10 cellular contexts compared by ENCODE assay signal in the genomic region with DNA sequence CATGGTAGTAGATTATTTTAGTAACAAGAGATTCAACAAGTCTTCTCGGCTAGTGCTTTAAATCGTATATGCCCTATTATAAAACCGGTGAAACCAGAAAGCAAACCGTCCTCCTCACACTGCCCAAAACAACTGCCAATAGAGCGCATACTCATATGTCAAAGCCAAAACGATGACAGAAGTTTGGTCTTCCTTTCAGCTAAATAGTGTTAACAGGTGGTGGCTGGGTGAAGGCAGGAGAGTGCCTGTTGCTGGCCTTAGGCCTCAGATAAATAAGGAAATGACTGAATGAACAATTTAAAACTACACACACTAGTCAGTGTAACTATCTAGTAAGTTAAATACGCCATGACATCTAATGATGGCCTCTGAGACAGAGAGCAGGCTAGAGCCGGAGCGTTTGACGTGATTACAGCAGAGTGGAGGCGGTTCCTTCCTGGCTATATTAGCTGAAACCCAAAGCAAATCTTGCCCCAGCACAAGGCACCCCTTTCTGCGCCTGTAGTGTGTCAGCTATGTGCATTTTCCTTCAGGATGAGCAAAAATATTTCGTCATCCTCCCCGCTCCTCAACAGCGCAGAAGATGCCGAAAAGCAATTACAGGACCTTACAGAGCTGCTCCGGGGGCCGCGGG. TPM values are rescaled to one million over a fixed set of nuclear protein-coding genes. Genes with fewer than 3 reads are reported as not detected.
DNase-seq lines count a peak whose midpoint lies in the region; ATAC-seq, FAIRE-seq and TF ChIP-seq lines count a peak whose summit lies in the region.
"Had no signal": no experiment of that assay in that cellular context is flagged by ENCODE, and none has a peak within 500 bp of the region (broad histone marks: within the 10 kb centered on the region; RNA-seq: fewer than 3 reads in every experiment).

No MANE protein-coding gene starts in this region.

- WGBS in K562 (ENCODE audit: insufficient coverage, low coverage, missing lambda C conversion rate), result 38% methylated on average over 18 of the region's 19 CpGs

- peak overlapping the region; percentile 73 for H3K4me2 ChIP-seq in K562 (ENCODE audit: insufficient read depth, low read length)
- H3K4me2 ChIP-seq: BLaER1 treated with 17β-estradiol and CSF1 and Interleukin-3, amounts not matched to agents 10 nM and 100 nM had no signal

- FAIRE-seq in K562 (lab: Jason Lieb, UNC), result peak; percentile 78

- H3K36me3 ChIP-seq in K562 (ENCODE audit: control insufficient read depth, insufficient read depth, low read length), result no peaks in the 10 kb centered on the region
- H3K36me3 ChIP-seq in upper lobe of right lung, result no peaks in the 10 kb centered on the region
- H3K36me3 ChIP-seq: BLaER1 treated with 17β-estradiol and CSF1 and Interleukin-3, amounts not matched to agents 10 nM and 100 nM had no signal

- no peaks in the 10 kb centered on the region for H4K20me1 ChIP-seq in K562 (replicated peaks; ENCODE audit: control insufficient read depth, insufficient read depth, low read length)
- H4K20me1 ChIP-seq: BLaER1 treated with 17β-estradiol and CSF1 and Interleukin-3, amounts not matched to agents 10 nM and 100 nM had no signal

- peak overlapping the region; percentile 3 for H3K4me3 Mint-ChIP-seq in activated T-cell treated with anti-CD3 and anti-CD28 coated beads, Interleukin-2, amount 50 U/mL, for 24 hours

- peak; percentile 62 for ATAC-seq in K562
- peak; percentile 35 for ATAC-seq in upper lobe of right lung
- no peak for ATAC-seq in GM21576 (IDR thresholded peaks at IDR 0.05; ENCODE audit: unreplicated experiment)

- H3K9me1 ChIP-seq in K562 (ENCODE audit: control insufficient read depth, insufficient read depth, low read length), result no peaks in the 10 kb centered on the region

- H3K27me3 Mint-ChIP-seq in activated T-cell treated with anti-CD3 and anti-CD28 coated beads, Interleukin-2, amount 50 U/mL, for 24 hours, result peaks cover 72% of the 10 kb centered on the region

- no peak for TF ChIP-seq RAD21 in K562 (CRISPR knock-in tag; conservative IDR thresholded peaks at IDR 0.05 in 1 of 2, IDR thresholded peaks at IDR 0.05 in 1 of 2)

- no peak for TF ChIP-seq CTCF in K562 (IDR thresholded peaks at IDR 0.05 in 2 of 3, conservative IDR thresholded peaks at IDR 0.05 in 1 of 3; ENCODE audit: insufficient read depth in 2 of 3, low read depth in 1 of 3, low read length in 3 of 3)
- TF ChIP-seq CTCF in upper lobe of right lung (IDR thresholded peaks at IDR 0.05), result no peak

- peak overlapping the region; percentile 24 to 94; a peak in 3 of 4 replicates for H3K9ac ChIP-seq in K562 (ENCODE audit: insufficient read depth in 1 of 2, low read depth in 2 of 2, low read length in 2 of 2)
- H3K9ac ChIP-seq: BLaER1 treated with 17β-estradiol and CSF1 and Interleukin-3, amounts not matched to agents 10 nM and 100 nM had no signal

- TF ChIP-seq EP300 in K562 (IDR thresholded peaks at IDR 0.05; ENCODE audit: low read length), result no peak

- peaks cover 11% of the 10 kb centered on the region; the same call in 2 of the 3 replicates for H3K79me2 ChIP-seq in K562 (ENCODE audit: control insufficient read depth, insufficient read depth, low read length)

- in situ Hi-C loops in K562 (cut with MboI), result no loop called here

- H3K27ac ChIP-seq in K562 (ENCODE audit: extremely low read depth, low read depth, low read length) (no peak overlapping the region; the same call in 2 of the 3 replicates), upper lobe of right lung (peak overlapping the region; percentile 36)
- H3K27ac ChIP-seq: BLaER1 treated with 17β-estradiol and CSF1 and Interleukin-3, amounts not matched to agents 10 nM and 100 nM had no signal

- H3K4me1 ChIP-seq in K562 (replicated peaks in 1 of 2; ENCODE audit: control insufficient read depth in 2 of 2, insufficient read depth in 2 of 2, low read length in 2 of 2) (peaks cover 8 to 18% of the 10 kb centered on the region in 2 experiments; a peak in 4 of 5 replicates), upper lobe of right lung (peaks cover 4% of the 10 kb centered on the region)
- H3K4me1 ChIP-seq: BLaER1 treated with 17β-estradiol and CSF1 and Interleukin-3, amounts not matched to agents 10 nM and 100 nM had no signal

- intact Hi-C loops in K562 (cut with micrococcal nuclease) (loop anchor here (5.0 kb wide), 1 partner anchor 62 kb away; no protein-coding TSS in a partner anchor), upper lobe of right lung (cut with DNase I) (no loop called here)

- peaks cover 9% of the 10 kb centered on the region for H3K9me3 Mint-ChIP-seq in activated T-cell treated with anti-CD3 and anti-CD28 coated beads, Interleukin-2, amount 50 U/mL, for 24 hours

- POLR2A ChIA-PET in K562 (lab: Yijun Ruan, JAX), result interaction anchor here (0.7 to 0.9 kb wide), 2 partner anchors 27 to 142 kb away, joined by 3 read pairs; no protein-coding TSS in a partner anchor

- H3K27me3 ChIP-seq in K562 (ENCODE audit: control insufficient read depth in 2 of 2, insufficient read depth in 2 of 2, low read length in 2 of 2) (0 out of 5 replicates have a peak, but pooled peaks cover 0 to 2% of the 10 kb centered on the region in 2 experiments), upper lobe of right lung (peaks cover 48% of the 10 kb centered on the region)

- DNase-seq in activated T-cell treated with anti-CD3 and anti-CD28 coated beads, Interleukin-2, amount 50 U/mL, for 24 hours, result no peak
- DNase-seq in activated T-cell treated with anti-CD3 and anti-CD28 coated beads, Interleukin-2, amount 50 U/mL, for 48 hours, result no peak
- DNase-seq in K562 (ENCODE audit: extremely low read depth in 1 of 4, low spot score in 3 of 4) (peak in 2 of 4 experiments; percentile 23 to 38), medulla oblongata (ENCODE audit: extremely low spot score) (peak; percentile 21), upper lobe of right lung (no peak), NCI-H1694 treated with DMSO at 0.1 percent for 48 hours (lab: John Stamatoyannopoulos, UW) (no peak), SW480 (ENCODE audit: low spot score) (no peak)
- DNase-seq: activated CD4-positive, alpha-beta T cell treated with anti-CD3 and anti-CD28 coated beads for 4 hours had no signal

- CTCF ChIA-PET in K562 (lab: Yijun Ruan, JAX; ENCODE audit: low intra/inter-chr PET ratio), result no interaction called here

- H2AFZ ChIP-seq in K562 (ENCODE audit: low read depth, low read length), result peak overlapping the region; percentile 85

- peak overlapping the region; percentile 61 for H3K4me3 ChIP-seq in K562
- peak overlapping the region; percentile 48 for H3K4me3 ChIP-seq in upper lobe of right lung

- peaks cover 2% of the 10 kb centered on the region for H3K4me1 Mint-ChIP-seq in activated T-cell treated with anti-CD3 and anti-CD28 coated beads, Interleukin-2, amount 50 U/mL, for 24 hours (ENCODE audit: low read depth)

- H3K36me3 Mint-ChIP-seq in activated T-cell treated with anti-CD3 and anti-CD28 coated beads, Interleukin-2, amount 50 U/mL, for 24 hours (ENCODE audit: low read depth), result no peaks in the 10 kb centered on the region

- BruUV-seq in K562 (replicated peaks; lab: Mats Ljungman, UMichigan), result no TSS peak

- no peak overlapping the region for H3K27ac Mint-ChIP-seq in activated T-cell treated with anti-CD3 and anti-CD28 coated beads, Interleukin-2, amount 50 U/mL, for 24 hours

- TF ChIP-seq POLR2A in K562 (conservative IDR thresholded peaks at IDR 0.05), result no peak

- H3K9me3 ChIP-seq in K562 (replicated peaks; ENCODE audit: control insufficient read depth, insufficient read depth, low read depth, low read length) (peaks cover 17% of the 10 kb centered on the region), upper lobe of right lung (no peaks in the 10 kb centered on the region)

TF ChIP-seq in K562, 482 proteins besides CTCF, POLR2A, EP300 and RAD21 (continues in another document):
- peak; percentile 40; the same call in 1 of the 2 replicates for TF ChIP-seq CEBPB (tag; IDR thresholded peaks at IDR 0.05)
- TF ChIP-seq CEBPG (CRISPR knock-in tag; IDR thresholded peaks at IDR 0.05), result no peak
- TF ChIP-seq CEBPG (tag; conservative IDR thresholded peaks at IDR 0.05 in 1 of 2, IDR thresholded peaks at IDR 0.05 in 1 of 2), result peak; percentile 35 to 67; a peak in 3 of 4 replicates
- TF ChIP-seq MEIS2 (IDR thresholded peaks at IDR 0.05; ENCODE audit: partially characterized antibody), result peak; percentile 5
- TF ChIP-seq, protein P1, sequence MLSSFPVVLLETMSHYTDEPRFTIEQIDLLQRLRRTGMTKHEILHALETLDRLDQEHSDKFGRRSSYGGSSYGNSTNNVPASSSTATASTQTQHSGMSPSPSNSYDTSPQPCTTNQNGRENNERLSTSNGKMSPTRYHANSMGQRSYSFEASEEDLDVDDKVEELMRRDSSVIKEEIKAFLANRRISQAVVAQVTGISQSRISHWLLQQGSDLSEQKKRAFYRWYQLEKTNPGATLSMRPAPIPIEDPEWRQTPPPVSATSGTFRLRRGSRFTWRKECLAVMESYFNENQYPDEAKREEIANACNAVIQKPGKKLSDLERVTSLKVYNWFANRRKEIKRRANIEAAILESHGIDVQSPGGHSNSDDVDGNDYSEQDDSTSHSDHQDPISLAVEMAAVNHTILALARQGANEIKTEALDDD (IDR thresholded peaks at IDR 0.05), result peak; percentile 26; the same call in 1 of the 2 replicates

RNA-seq across cellular contexts. Expression of a gene that starts 1.6 kb away (rescaled TPM):
- total RNA-seq in K562 (2011; cell fraction: chromatin; rRNA removed; ENCODE audit: low replicate concordance), result 18.7 and 21.8 TPM in 2 replicates
- total RNA-seq in K562 (2011; cell fraction: nucleolus; rRNA removed), result 7.0 and 7.3 TPM in 2 replicates
- 9.8 and 14.6 TPM in 2 replicates for total RNA-seq in K562 (2011; cell fraction: nucleoplasm; rRNA removed)
- total RNA-seq in K562 (2014; rRNA removed), result 2.0 and 2.6 TPM in 2 replicates
- 2.7 and 3.3 TPM in 2 replicates for total RNA-seq in K562 (2014; rRNA removed; fragmentation: Illumina TruSeq; extraction: Trizol)
- 2.2 and 2.5 TPM in 2 replicates for total RNA-seq in K562 (2015; rRNA removed; fragmentation: Illumina TruSeq; extraction: Trizol)
- total RNA-seq in K562 (2021), result 3.6 and 5.0 TPM in 2 replicates
- polyA plus RNA-seq in K562 (2011; rRNA removed), result 4.5 and 4.8 TPM in 2 replicates
- polyA plus RNA-seq in K562 (2011; cell fraction: cytosol; rRNA removed), result 1.2 and 2.8 TPM in 2 replicates
- polyA plus RNA-seq in K562 (2011; cell fraction: nucleus; rRNA removed), result 11.7 and 12.2 TPM in 2 replicates
- 1.5 and 1.7 TPM in 2 replicates for polyA plus RNA-seq in K562 (2012)
- polyA plus RNA-seq in K562 (2014; fragmentation: Illumina TruSeq; extraction: Trizol), result 3.4 and 3.8 TPM in 2 replicates
- under 1 TPM; 0.35 TPM for polyA plus RNA-seq in K562 (2014; fragmentation: Nextera tagmentation; extraction: Ambion mirVana)
- polyA plus RNA-seq in K562 (2014; rRNA removed), result 2.7 and 3.0 TPM in 2 replicates
- 8.4 and 10.6 TPM in 2 replicates for polyA minus RNA-seq in K562 (2011; rRNA and poly(A)+ RNA removed)
- polyA minus RNA-seq in K562 (2011; cell fraction: cytosol; rRNA and poly(A)+ RNA removed), result 4.0 and 7.3 TPM in 2 replicates
- 6.6 and 13.9 TPM in 2 replicates for polyA minus RNA-seq in K562 (2011; cell fraction: nucleus; rRNA and poly(A)+ RNA removed)
- 4.2 TPM for total RNA-seq in upper lobe of right lung
